Comparison of ENCODE assay signal across 18 cellular contexts in the genomic region with DNA sequence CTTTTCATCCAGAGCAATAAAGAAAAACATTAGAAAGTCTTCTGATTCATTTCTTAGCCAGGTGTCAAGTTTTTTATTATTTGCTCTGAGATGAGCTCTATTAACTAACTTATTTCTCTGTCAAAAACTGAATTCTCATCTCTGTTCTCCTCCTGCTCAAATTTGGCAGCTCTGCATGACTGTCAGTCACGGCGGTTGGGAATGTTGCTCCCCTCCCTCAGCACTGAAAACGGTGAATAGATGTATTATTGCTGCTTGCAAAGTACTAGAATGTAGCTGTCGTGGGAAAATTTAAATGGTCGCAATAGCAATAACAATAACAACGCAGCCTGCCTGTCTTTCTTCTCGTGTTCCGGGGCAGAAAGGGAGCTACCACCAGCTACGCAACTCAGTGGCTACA.
A peak's percentile ranks its signal among the peaks of the same experiment; 100 is the strongest.
DNase-seq lines count a peak whose midpoint lies in the region; ATAC-seq and TF ChIP-seq lines count a peak whose summit lies in the region.
"Had no signal": no experiment of that assay in that cellular context is flagged by ENCODE, and none has a peak within 500 bp of the region (broad histone marks: within the 10 kb centered on the region; RNA-seq: fewer than 3 reads in every experiment).

No MANE protein-coding gene starts in this region.

- H3K27ac ChIP-seq in caudate nucleus (ENCODE audit: low read depth, low read length) (peak overlapping the region; percentile 47), iPS-18a (ENCODE audit: low read length) (no peak overlapping the region)
- H3K27ac ChIP-seq: BLaER1 treated with 17β-estradiol and CSF1 and Interleukin-3, amounts not matched to agents 10 nM and 100 nM had no signal

- no peak for TF ChIP-seq CTCF in progenitor cell of endocrine pancreas (IDR thresholded peaks at IDR 0.05; ENCODE audit: unreplicated experiment)
- no peak for TF ChIP-seq CTCF in mucosa of descending colon (IDR thresholded peaks at IDR 0.05)

- H3K9me3 ChIP-seq in HAP-1 (no peaks in the 10 kb centered on the region), iPS-18a (ENCODE audit: control insufficient read depth, low read depth, low read length) (no peaks in the 10 kb centered on the region), mucosa of descending colon (no peaks in the 10 kb centered on the region)

- H3K9ac ChIP-seq in iPS-18a (ENCODE audit: low read length) = no peak overlapping the region
- H3K9ac ChIP-seq: BLaER1 treated with 17β-estradiol and CSF1 and Interleukin-3, amounts not matched to agents 10 nM and 100 nM had no signal

- in situ Hi-C loops in HAP-1 (cut with MboI; ENCODE audit: low sequenced_read_pairs) = loop anchor here (10.0 kb wide), 1 partner anchor 409 kb away; a partner anchor contains a TSS

- peaks cover 20% of the 10 kb centered on the region for H3K4me1 Mint-ChIP-seq in progenitor cell of endocrine pancreas (ENCODE audit: low read depth)

- ATAC-seq in mucosa of descending colon (no peak), GM18502 (IDR thresholded peaks at IDR 0.05; ENCODE audit: poor library complexity, unreplicated experiment) (no peak)
- ATAC-seq: CD8-positive, alpha-beta T cell; Right ventricle myocardium inferior had no signal

- DNase-seq in HAP-1 (ENCODE audit: low spot score in 2 of 2) = peak; percentile 22
- peak in 11 of 61 donors; percentile 4 to 56 (median 24) for DNase-seq in caudate nucleus (lab: John Stamatoyannopoulos, UW)
- no peak for DNase-seq in progenitor cell of endocrine pancreas (ENCODE audit: low spot score, unreplicated experiment)
- DNase-seq in NCI-H446 treated with DMSO at 0.1 percent for 48 hours (lab: John Stamatoyannopoulos, UW) = no peak
- DNase-seq in mucosa of descending colon = no peak
- DNase-seq in Kasumi-1 (lab: John Stamatoyannopoulos, UW) = no peak
- DNase-seq: CD8-positive, alpha-beta T cell; GOT3; Karpas-422; MM.1S; NCI-H1092 treated with DMSO at 0.1 percent for 48 hours; NCI-H146; NCI-H2029 treated with DMSO at 0.1 percent for 48 hours had no signal

- no peak overlapping the region for H3K27ac Mint-ChIP-seq in progenitor cell of endocrine pancreas
- H3K27ac Mint-ChIP-seq: CD8-positive, alpha-beta T cell; IgD-negative memory B cell had no signal

- H3K36me3 ChIP-seq in HAP-1 (replicated peaks) = no peaks in the 10 kb centered on the region
- no peaks in the 10 kb centered on the region for H3K36me3 ChIP-seq in iPS-18a (ENCODE audit: control insufficient read depth, low read depth, low read length)
- no peaks in the 10 kb centered on the region for H3K36me3 ChIP-seq in mucosa of descending colon (ENCODE audit: low read depth)
- H3K36me3 ChIP-seq: BLaER1 treated with 17β-estradiol and CSF1 and Interleukin-3, amounts not matched to agents 10 nM and 100 nM had no signal

- H3K4me1 ChIP-seq in HAP-1 (no peaks in the 10 kb centered on the region; the same call in 1 of the 2 replicates), iPS-18a (ENCODE audit: control insufficient read depth, low read depth, low read length) (peaks cover 15% of the 10 kb centered on the region), mucosa of descending colon (ENCODE audit: low read depth) (peaks cover 7% of the 10 kb centered on the region)

- H3K27me3 ChIP-seq in HAP-1 (ENCODE audit: low read depth) = no peaks in the 10 kb centered on the region
- H3K27me3 ChIP-seq in iPS-18a (ENCODE audit: control insufficient read depth, insufficient read depth, low read length) = no peaks in the 10 kb centered on the region
- H3K27me3 ChIP-seq: BLaER1 treated with 17β-estradiol and CSF1 and Interleukin-3, amounts not matched to agents 10 nM and 100 nM had no signal

- peaks cover 7% of the 10 kb centered on the region for H3K27me3 Mint-ChIP-seq in progenitor cell of endocrine pancreas

- H3K4me3 Mint-ChIP-seq in progenitor cell of endocrine pancreas (ENCODE audit: low read depth) = peak overlapping the region; percentile 12
- H3K4me3 Mint-ChIP-seq: CD8-positive, alpha-beta T cell; IgD-negative memory B cell had no signal

- H3K4me3 ChIP-seq in HAP-1 = no peak overlapping the region
- peak overlapping the region; percentile 16 for H3K4me3 ChIP-seq in iPS-18a (ENCODE audit: low read length)
- H3K4me3 ChIP-seq in mucosa of descending colon = no peak overlapping the region
- H3K4me3 ChIP-seq: BLaER1 treated with 17β-estradiol and CSF1 and Interleukin-3, amounts not matched to agents 10 nM and 100 nM had no signal

- intact Hi-C loops in mucosa of descending colon (cut with DNase I, micrococcal nuclease) = no loop called here

- H3K9me3 Mint-ChIP-seq in progenitor cell of endocrine pancreas (ENCODE audit: low read depth) = peaks cover 3% of the 10 kb centered on the region
- H3K9me3 Mint-ChIP-seq: CD8-positive, alpha-beta T cell; IgD-negative memory B cell had no signal

- H3K36me3 Mint-ChIP-seq in progenitor cell of endocrine pancreas (ENCODE audit: insufficient read depth) = no peaks in the 10 kb centered on the region
- H3K36me3 Mint-ChIP-seq: CD8-positive, alpha-beta T cell; IgD-negative memory B cell had no signal

Comparison
In these comparisons a context has a peak if more than half of its experiments do, and no peak if none do; other contexts are left out.
1. DNase-seq: peak in HAP-1 (2 of 2); none in progenitor cell of endocrine pancreas (single experiment), NCI-H446 treated with DMSO at 0.1 percent for 48 hours (single experiment), mucosa of descending colon (0 of 3) and Kasumi-1 (0 of 2).